In the genomic region with DNA sequence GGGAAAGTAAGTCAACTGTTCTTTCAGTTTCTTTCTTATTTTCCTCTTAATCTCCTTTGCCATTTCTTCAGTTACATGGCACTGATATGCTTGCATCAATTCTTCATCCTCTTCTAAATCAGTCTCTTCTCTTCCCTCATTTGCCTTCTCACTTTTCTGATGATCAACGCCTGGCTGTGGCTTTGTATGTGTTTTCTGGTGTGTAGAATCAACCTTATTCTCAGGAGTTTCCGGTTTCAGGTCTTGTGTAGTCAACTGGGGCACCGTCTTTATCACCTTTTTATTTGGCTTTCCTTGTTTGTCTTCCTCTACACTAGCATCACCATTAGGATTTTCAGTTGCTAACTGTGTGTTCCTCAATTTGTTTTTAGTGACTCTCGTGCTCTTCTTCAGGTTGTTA, we compare ENCODE assay signal across 36 cellular contexts. TPM values are rescaled to one million over a fixed set of nuclear protein-coding genes. Genes with fewer than 3 reads are reported as not detected.
A peak's percentile ranks its signal among the peaks of the same experiment; 100 is the strongest.
DNase-seq lines count a peak whose midpoint lies in the region; ATAC-seq, FAIRE-seq and TF ChIP-seq lines count a peak whose summit lies in the region.
"Had no signal": no experiment of that assay in that cellular context is flagged by ENCODE, and none has a peak within 500 bp of the region (broad histone marks: within the 10 kb centered on the region; RNA-seq: fewer than 3 reads in every experiment).

No MANE protein-coding gene starts in this region.

- in situ Hi-C loops in GM13977 (cut with MboI; ENCODE audit: low pct_unique_long_range_greater_than_20kb, low sequenced_read_pairs, unreplicated experiment), result no loop called here

- H3K9me3 ChIP-seq in OCI-LY7 (ENCODE audit: low read length), result peaks cover 6% of the 10 kb centered on the region; the same call in 1 of the 2 replicates
- H3K9me3 ChIP-seq in mesenchymal stem cell (ENCODE audit: control insufficient read depth, low read length), result peaks cover 11% of the 10 kb centered on the region
- H3K9me3 ChIP-seq: ascending aorta, Caco-2, heart left ventricle, SJSA1, suprapubic skin, upper lobe of right lung had no signal

- peak overlapping the region; percentile 64 for H3K4me2 ChIP-seq in OCI-LY7 (ENCODE audit: low read length)
- no peak overlapping the region for H3K4me2 ChIP-seq in mesenchymal stem cell (ENCODE audit: low read length, poor library complexity, severe bottlenecking)
- H3K4me2 ChIP-seq: neural progenitor cell had no signal

- no peaks in the 10 kb centered on the region for H4K20me1 ChIP-seq in OCI-LY7 (ENCODE audit: insufficient read depth, low read length)

- H3K9me2 ChIP-seq in OCI-LY7 (ENCODE audit: insufficient read depth, low read length), result no peaks in the 10 kb centered on the region

- peaks cover 30% of the 10 kb centered on the region for H3K36me3 ChIP-seq in OCI-LY7 (ENCODE audit: insufficient read depth, low read length)
- H3K36me3 ChIP-seq in mesenchymal stem cell (ENCODE audit: control insufficient read depth in 1 of 2, insufficient read depth in 2 of 2, low read depth in 1 of 2, low read length in 2 of 2), result peaks cover 2 to 70% of the 10 kb centered on the region in 2 experiments
- H3K36me3 ChIP-seq: cardiac muscle cell, neural progenitor cell had no signal

- H3K23ac ChIP-seq in mesenchymal stem cell (ENCODE audit: low read length in 2 of 2), result no peak overlapping the region

- no peak overlapping the region for H3K4ac ChIP-seq in mesenchymal stem cell (ENCODE audit: low read depth in 1 of 2, low read length in 2 of 2)

- TF ChIP-seq CTCF in D721Med (IDR thresholded peaks at IDR 0.05; ENCODE audit: insufficient read depth, missing control alignments), result no peak
- TF ChIP-seq CTCF in OCI-LY7 (conservative IDR thresholded peaks at IDR 0.05; ENCODE audit: low read length), result no peak
- no peak for TF ChIP-seq CTCF in GM13977 (IDR thresholded peaks at IDR 0.05; ENCODE audit: extremely low read depth, insufficient read depth, missing control alignments)

- peaks cover 33% of the 10 kb centered on the region for H3K4me1 ChIP-seq in OCI-LY7 (ENCODE audit: insufficient read depth, low read length, poor library complexity, severe bottlenecking)
- no peaks in the 10 kb centered on the region for H3K4me1 ChIP-seq in mesenchymal stem cell (ENCODE audit: control insufficient read depth, insufficient read depth, low read depth, low read length)
- H3K4me1 ChIP-seq: ascending aorta, Caco-2, foreskin keratinocyte, heart left ventricle, neural progenitor cell, parathyroid adenoma, SJSA1, suprapubic skin, upper lobe of right lung had no signal

- H3K27ac ChIP-seq in OCI-LY7 (ENCODE audit: low read depth, low read length, poor library complexity, severe bottlenecking) (peak overlapping the region; percentile 54), mesenchymal stem cell (ENCODE audit: low read length, poor library complexity, severe bottlenecking) (no peak overlapping the region)
- H3K27ac ChIP-seq: ascending aorta, cardiac muscle cell, coronary artery, foreskin keratinocyte, GM23248, heart left ventricle, neural progenitor cell, parathyroid adenoma, SJSA1, spleen, suprapubic skin, upper lobe of right lung had no signal

- POLR2A ChIA-PET in OCI-LY7 (lab: Charles Lee), result interaction anchor here (0.8 to 3.5 kb wide), 5 partner anchors 11 to 766 kb away, joined by 3 to 16 read pairs (median 4); no protein-coding TSS in a partner anchor

- no peak overlapping the region for H2BK5ac ChIP-seq in mesenchymal stem cell (ENCODE audit: low read depth, low read length, poor library complexity, severe bottlenecking)

- H2BK15ac ChIP-seq in mesenchymal stem cell (ENCODE audit: low read depth, poor library complexity, severe bottlenecking), result no peak overlapping the region

- no peak overlapping the region for H2BK120ac ChIP-seq in mesenchymal stem cell (ENCODE audit: low read depth, low read length)

- CTCF ChIA-PET in OCI-LY7 (lab: Charles Lee; ENCODE audit: unreplicated experiment), result no interaction called here

- H3K4me3 ChIP-seq in OCI-LY7 (ENCODE audit: low read depth, low read length, poor library complexity, severe bottlenecking) (peak overlapping the region; percentile 18), mesenchymal stem cell (ENCODE audit: insufficient read depth in 1 of 2, low read depth in 1 of 2, low read length in 2 of 2) (no peak overlapping the region)
- H3K4me3 ChIP-seq: ascending aorta, cardiac muscle cell, coronary artery, GM23248, heart left ventricle, neural progenitor cell, SJSA1, spleen, suprapubic skin, upper lobe of right lung had no signal

- ATAC-seq in GM18867 (IDR thresholded peaks at IDR 0.05; ENCODE audit: unreplicated experiment) (peak; percentile 41), HG02885 (IDR thresholded peaks at IDR 0.05; ENCODE audit: poor library complexity, unreplicated experiment) (peak; percentile 57), SK-N-SH treated with all-trans-retinoic acid at 6 μM for 48 hours (no peak)
- ATAC-seq: esophagus mucosa, foreskin keratinocyte, heart left ventricle, Panc1, upper lobe of right lung had no signal

- H4K91ac ChIP-seq in mesenchymal stem cell (ENCODE audit: low read length), result no peak overlapping the region

- intact Hi-C loops in OCI-LY7 (cut with micrococcal nuclease; ENCODE audit: unreplicated experiment), result loop anchor here (1.0 kb wide), 1 partner anchor 31 kb away; a partner anchor contains a TSS

- no peaks in the 10 kb centered on the region for H3K79me2 ChIP-seq in OCI-LY7 (ENCODE audit: insufficient read depth, low read depth, low read length)
- H3K79me2 ChIP-seq: parathyroid adenoma had no signal

- H2BK12ac ChIP-seq in mesenchymal stem cell (ENCODE audit: low read length in 2 of 2), result no peak overlapping the region

- H3K79me1 ChIP-seq in mesenchymal stem cell (replicated peaks; ENCODE audit: low read length, poor library complexity, severe bottlenecking), result no peaks in the 10 kb centered on the region

- no peak overlapping the region for H2AK5ac ChIP-seq in mesenchymal stem cell (ENCODE audit: low read length, severe bottlenecking)

- no peaks in the 10 kb centered on the region for H3K27me3 ChIP-seq in mesenchymal stem cell (ENCODE audit: control insufficient read depth in 1 of 2, insufficient read depth in 1 of 2, low read length in 2 of 2)
- H3K27me3 ChIP-seq: ascending aorta, cardiac muscle cell, foreskin keratinocyte, heart left ventricle, neural progenitor cell, SJSA1, spleen, suprapubic skin, upper lobe of right lung had no signal

- 100% methylated on average over 1 of the region's 4 CpGs for whole genome bisulfite sequencing in mesenchymal stem cell

- DNase-seq in D721Med (ENCODE audit: insufficient read length, low spot score) (no peak), OCI-LY7 (ENCODE audit: low spot score) (peak; percentile 46), mesenchymal stem cell (no peak), GM13977 (ENCODE audit: low spot score) (no peak)
- no peak for DNase-seq in activated CD4-positive, alpha-beta T cell treated with anti-CD3 and anti-CD28 coated beads, Interleukin-2, amount 50 U/mL, for 1 hour
- DNase-seq: ACHN; activated CD4-positive, alpha-beta memory T cell treated with anti-CD3 and anti-CD28 coated beads, Interleukin-2, amount 10 ng/mL, durations not matched to agents 7 days and 5 days; activated CD4-positive, CD25-positive, alpha-beta regulatory T cell; activated CD8-positive, alpha-beta memory T cell treated with anti-CD3 and anti-CD28 coated beads, Interleukin-2, amount 50 U/mL, for 48 hours; activated effector memory CD4-positive, alpha-beta T cell treated with Interleukin-2 at 50 U/mL for 16 hours; Caco-2; DMS79 treated with DMSO at 0.1 percent for 48 hours; endodermal cell; foreskin keratinocyte; GM23248; heart left ventricle; NCI-H1105; NCI-H1930; NCI-H524 treated with DMSO at 0.1 percent for 48 hours; NK-92 treated with Interleukin-12 subunit alpha and Interleukin-12 subunit beta, amount 100 ng/mL, for 24 hours; spleen; stimulated activated CD4-positive, alpha-beta T cell treated with anti-CD3 and anti-CD28 coated beads, Interleukin-2, amount 100 ng/mL, for 48 hours; T-helper 1 cell; upper lobe of right lung had no signal

- BruUV-seq in OCI-LY7 (replicated peaks; lab: Mats Ljungman, UMichigan), result TSS peak; percentile 54

- peak; percentile 70 for FAIRE-seq in D721Med (lab: Jason Lieb, UNC)

- no peak overlapping the region for H3K14ac ChIP-seq in mesenchymal stem cell (ENCODE audit: low read length in 2 of 2)

- H4K8ac ChIP-seq in mesenchymal stem cell (ENCODE audit: low read length), result no peak overlapping the region

- peak overlapping the region; percentile 51 for H2AFZ ChIP-seq in OCI-LY7 (ENCODE audit: low read length)
- no peak overlapping the region for H2AFZ ChIP-seq in mesenchymal stem cell (ENCODE audit: low read depth, low read length)
- H2AFZ ChIP-seq: GM23248, neural progenitor cell, parathyroid adenoma had no signal

- H3K9ac ChIP-seq in mesenchymal stem cell (ENCODE audit: low read length), result no peak overlapping the region
- H3K9ac ChIP-seq: GM23248, neural progenitor cell, parathyroid adenoma had no signal

- no peak overlapping the region for H3K18ac ChIP-seq in mesenchymal stem cell (ENCODE audit: low read depth in 1 of 2, low read length in 2 of 2)

TF ChIP-seq in SK-N-SH treated with all-trans-retinoic acid at 6 μM for 48 hours, 23 proteins besides CTCF, POLR2A, EP300 and RAD21:
- TF ChIP-seq ARNTL (CRISPR knock-in tag; IDR thresholded peaks at IDR 0.05; ENCODE audit: borderline replicate concordance, low read depth) (no peak), ZFP30 (CRISPR knock-in tag; IDR thresholded peaks at IDR 0.05) (no peak), ZFP3 (CRISPR knock-in tag; IDR thresholded peaks at IDR 0.05) (no peak)
- TF ChIP-seq, protein P1, sequence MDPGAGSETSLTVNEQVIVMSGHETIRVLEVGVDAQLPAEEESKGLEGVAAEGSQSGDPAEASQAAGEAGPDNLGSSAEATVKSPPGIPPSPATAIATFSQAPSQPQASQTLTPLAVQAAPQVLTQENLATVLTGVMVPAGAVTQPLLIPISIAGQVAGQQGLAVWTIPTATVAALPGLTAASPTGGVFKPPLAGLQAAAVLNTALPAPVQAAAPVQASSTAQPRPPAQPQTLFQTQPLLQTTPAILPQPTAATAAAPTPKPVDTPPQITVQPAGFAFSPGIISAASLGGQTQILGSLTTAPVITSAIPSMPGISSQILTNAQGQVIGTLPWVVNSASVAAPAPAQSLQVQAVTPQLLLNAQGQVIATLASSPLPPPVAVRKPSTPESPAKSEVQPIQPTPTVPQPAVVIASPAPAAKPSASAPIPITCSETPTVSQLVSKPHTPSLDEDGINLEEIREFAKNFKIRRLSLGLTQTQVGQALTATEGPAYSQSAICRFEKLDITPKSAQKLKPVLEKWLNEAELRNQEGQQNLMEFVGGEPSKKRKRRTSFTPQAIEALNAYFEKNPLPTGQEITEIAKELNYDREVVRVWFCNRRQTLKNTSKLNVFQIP (CRISPR knock-in tag; IDR thresholded peaks at IDR 0.05; ENCODE audit: borderline replicate concordance, low read depth), result no peak

RNA-seq across cellular contexts. Expression of a gene that starts 31.6 kb away (rescaled TPM):
- 21.4 and 25.3 TPM in 2 replicates for total RNA-seq in OCI-LY7 (2014; rRNA removed; shearing (Covaris generic))
- total RNA-seq in OCI-LY7 (2022), result 33.9 and 34.8 TPM in 2 replicates
- 14.2 TPM for polyA plus RNA-seq in mesenchymal stem cell (2013, experiment 1 of 2)
- 13.9 TPM for polyA plus RNA-seq in mesenchymal stem cell (2013, experiment 2 of 2)
